12 cellular contexts compared by ENCODE assay signal in the genomic region with DNA sequence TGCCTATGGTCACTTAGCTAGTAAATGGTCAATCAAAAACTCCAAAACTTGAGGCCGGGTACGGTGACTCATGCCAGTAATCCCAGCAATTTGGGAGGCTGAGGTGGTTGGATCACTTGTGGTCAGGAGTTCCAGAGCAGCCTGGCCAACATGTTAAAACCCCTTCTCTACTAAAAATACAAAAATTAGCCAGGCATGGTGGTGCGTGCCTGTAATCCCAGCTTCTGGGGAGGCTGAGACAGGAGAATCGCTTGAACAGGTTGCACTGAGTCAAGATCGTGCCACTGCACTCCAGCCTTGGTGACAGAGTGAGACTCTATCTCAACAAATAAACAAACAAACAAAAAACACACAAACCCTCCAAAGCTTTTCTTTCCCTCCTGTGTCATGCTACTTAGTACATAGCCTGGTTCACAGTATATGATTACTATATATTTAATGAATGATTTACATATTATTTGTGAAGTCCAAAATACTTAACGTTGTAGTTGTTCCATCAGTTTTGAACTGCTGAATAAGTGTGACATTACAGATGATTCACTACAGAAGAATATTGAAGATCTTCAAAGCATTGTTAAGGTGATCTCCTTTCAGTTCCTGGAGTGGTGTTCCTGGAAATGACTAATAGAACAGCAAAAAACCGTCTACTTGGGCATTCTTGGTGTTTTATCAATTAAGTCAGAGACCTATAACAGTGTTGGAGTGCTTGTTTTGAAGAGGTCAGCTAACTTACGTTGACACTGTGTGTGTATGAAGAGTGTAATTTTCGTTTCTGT.
DNase-seq lines count a peak whose midpoint lies in the region; ATAC-seq, FAIRE-seq and TF ChIP-seq lines count a peak whose summit lies in the region.
"Had no signal": no experiment of that assay in that cellular context is flagged by ENCODE, and none has a peak within 500 bp of the region (broad histone marks: within the 10 kb centered on the region; RNA-seq: fewer than 3 reads in every experiment).

No MANE protein-coding gene starts in this region.

- H3K9me2 ChIP-seq in PC-3 (replicated peaks; ENCODE audit: low read length) = no peaks in the 10 kb centered on the region

- intact Hi-C loops in PC-3 (cut with micrococcal nuclease) = loop anchor here (1.0 kb wide), 1 partner anchor 34 kb away; no protein-coding TSS in a partner anchor

- POLR2A ChIA-PET in PC-3 (lab: Charles Lee; ENCODE audit: unreplicated experiment) = interaction anchor here (0.5 to 0.7 kb wide), 4 partner anchors 10 to 94 kb away, joined by 3 to 8 read pairs (median 5); no protein-coding TSS in a partner anchor
- POLR2A ChIA-PET in naive thymus-derived CD8-positive, alpha-beta T cell (lab: Charles Lee) = no interaction called here

- BruUV-seq in PC-3 (replicated peaks; lab: Mats Ljungman, UMichigan) = no TSS peak

- CTCF ChIA-PET in PC-3 (lab: Charles Lee) = interaction anchor here (0.6 to 1.0 kb wide), 3 partner anchors 11 to 67 kb away, joined by 3 to 5 read pairs (median 4); no protein-coding TSS in a partner anchor

- peak overlapping the region in 1 of 10 donors; percentile 21 for H3K4me3 Mint-ChIP-seq in naive thymus-derived CD8-positive, alpha-beta T cell

- H3K36me3 Mint-ChIP-seq in naive thymus-derived CD8-positive, alpha-beta T cell = no peaks in the 10 kb centered on the region

- H3K9me3 Mint-ChIP-seq in naive thymus-derived CD8-positive, alpha-beta T cell = peaks cover 0 to 2% (median 0%) of the 10 kb centered on the region in 9 donors

- H3K9ac ChIP-seq in PC-3 (ENCODE audit: low read length) = no peak overlapping the region

- H3K27me3 Mint-ChIP-seq in naive thymus-derived CD8-positive, alpha-beta T cell = no peaks in the 10 kb centered on the region

- H3K4me3 ChIP-seq in PC-3 (ENCODE audit: low read length) (peak overlapping the region; percentile 6; the same call in 1 of the 2 replicates), bronchial epithelial cell (ENCODE audit: low read depth, low read length) (no peak overlapping the region), HAP-1 (no peak overlapping the region)
- H3K4me3 ChIP-seq: ovary had no signal

- DNase-seq in GM04503 (ENCODE audit: low read depth) = peak; percentile 22
- DNase-seq in PC-3 = peak; percentile 99
- peak; percentile 93 for DNase-seq in bronchial epithelial cell (ENCODE audit: low read depth)
- DNase-seq in naive thymus-derived CD8-positive, alpha-beta T cell = no peak
- no peak for DNase-seq in NCI-H1436 treated with DMSO at 0.1 percent for 48 hours (lab: John Stamatoyannopoulos, UW)
- no peak for DNase-seq in retina
- DNase-seq in HAP-1 (ENCODE audit: low spot score in 2 of 2) = no peak
- DNase-seq in caudate nucleus (lab: John Stamatoyannopoulos, UW) = no peak
- DNase-seq: activated effector memory CD4-positive, alpha-beta T cell treated with Interleukin-2 at 50 U/mL for 16 hours; head of caudate nucleus; ovary; SHP77 treated with DMSO at 0.1 percent for 48 hours had no signal

- H2AFZ ChIP-seq in PC-3 (ENCODE audit: low read length) = no peak overlapping the region

- no peaks in the 10 kb centered on the region for H3K9me3 ChIP-seq in PC-3 (ENCODE audit: low read length)
- H3K9me3 ChIP-seq in HAP-1 = no peaks in the 10 kb centered on the region
- H3K9me3 ChIP-seq: ovary had no signal

- peaks cover 46% of the 10 kb centered on the region for H3K79me2 ChIP-seq in PC-3 (ENCODE audit: low read length)

- H3K36me3 ChIP-seq in PC-3 (ENCODE audit: low read depth, low read length) (peaks cover 16% of the 10 kb centered on the region), bronchial epithelial cell (ENCODE audit: control insufficient read depth, insufficient read depth, low read length) (no peaks in the 10 kb centered on the region), HAP-1 (replicated peaks) (no peaks in the 10 kb centered on the region)
- H3K36me3 ChIP-seq: ovary had no signal

- H3K27ac ChIP-seq in PC-3 (ENCODE audit: low read length) (peak overlapping the region; percentile 46), caudate nucleus (ENCODE audit: low read depth, low read length) (no peak overlapping the region)
- H3K27ac ChIP-seq: ovary had no signal

- peak overlapping the region in 9 of 10 donors; percentile 17 to 85 (median 81) for H3K27ac Mint-ChIP-seq in naive thymus-derived CD8-positive, alpha-beta T cell

- ATAC-seq in PC-3 = peak; percentile 88
- no peak for ATAC-seq in naive thymus-derived CD8-positive, alpha-beta T cell

- peak overlapping the region; percentile 50 for H3K4me2 ChIP-seq in PC-3 (ENCODE audit: low read length)

- H3K4me1 ChIP-seq in PC-3 (ENCODE audit: insufficient read depth, low read length) (peaks cover 45% of the 10 kb centered on the region), HAP-1 (no peaks in the 10 kb centered on the region)

- peaks cover 17% of the 10 kb centered on the region; the same call in 1 of the 2 replicates for H4K20me1 ChIP-seq in PC-3 (ENCODE audit: low read length)

- H3K4me1 Mint-ChIP-seq in naive thymus-derived CD8-positive, alpha-beta T cell = peaks cover 3 to 37% (median 13%) of the 10 kb centered on the region in 4 donors

- in situ Hi-C loops in HAP-1 (cut with MboI; ENCODE audit: low sequenced_read_pairs) = no loop called here

- H3K27me3 ChIP-seq in PC-3 (ENCODE audit: low read length) (no peaks in the 10 kb centered on the region), bronchial epithelial cell (ENCODE audit: control insufficient read depth, insufficient read depth, low read length) (no peaks in the 10 kb centered on the region), HAP-1 (ENCODE audit: low read depth) (no peaks in the 10 kb centered on the region)
- H3K27me3 ChIP-seq: ovary had no signal

- no peak for TF ChIP-seq CTCF in PC-3 (conservative IDR thresholded peaks at IDR 0.05; ENCODE audit: low read depth, low read length)
- no peak for TF ChIP-seq CTCF in bronchial epithelial cell (IDR thresholded peaks at IDR 0.05; ENCODE audit: insufficient read depth, low read length, severe bottlenecking)

- no peak for FAIRE-seq in bronchial epithelial cell (lab: Jason Lieb, UNC)

- peaks cover 38% of the 10 kb centered on the region for H3F3A ChIP-seq in PC-3 (ENCODE audit: low read length, unreplicated experiment)

Comparison
In these comparisons a context has a peak if more than half of its experiments do, and no peak if none do; other contexts are left out.
1. DNase-seq: peak in GM04503 (single experiment), PC-3 (single experiment) and bronchial epithelial cell (single experiment); none in naive thymus-derived CD8-positive, alpha-beta T cell (0 of 10), NCI-H1436 treated with DMSO at 0.1 percent for 48 hours (single experiment), retina (single experiment), HAP-1 (0 of 2) and caudate nucleus (0 of 61).